9 cellular contexts compared by ENCODE assay signal in the genomic region with DNA sequence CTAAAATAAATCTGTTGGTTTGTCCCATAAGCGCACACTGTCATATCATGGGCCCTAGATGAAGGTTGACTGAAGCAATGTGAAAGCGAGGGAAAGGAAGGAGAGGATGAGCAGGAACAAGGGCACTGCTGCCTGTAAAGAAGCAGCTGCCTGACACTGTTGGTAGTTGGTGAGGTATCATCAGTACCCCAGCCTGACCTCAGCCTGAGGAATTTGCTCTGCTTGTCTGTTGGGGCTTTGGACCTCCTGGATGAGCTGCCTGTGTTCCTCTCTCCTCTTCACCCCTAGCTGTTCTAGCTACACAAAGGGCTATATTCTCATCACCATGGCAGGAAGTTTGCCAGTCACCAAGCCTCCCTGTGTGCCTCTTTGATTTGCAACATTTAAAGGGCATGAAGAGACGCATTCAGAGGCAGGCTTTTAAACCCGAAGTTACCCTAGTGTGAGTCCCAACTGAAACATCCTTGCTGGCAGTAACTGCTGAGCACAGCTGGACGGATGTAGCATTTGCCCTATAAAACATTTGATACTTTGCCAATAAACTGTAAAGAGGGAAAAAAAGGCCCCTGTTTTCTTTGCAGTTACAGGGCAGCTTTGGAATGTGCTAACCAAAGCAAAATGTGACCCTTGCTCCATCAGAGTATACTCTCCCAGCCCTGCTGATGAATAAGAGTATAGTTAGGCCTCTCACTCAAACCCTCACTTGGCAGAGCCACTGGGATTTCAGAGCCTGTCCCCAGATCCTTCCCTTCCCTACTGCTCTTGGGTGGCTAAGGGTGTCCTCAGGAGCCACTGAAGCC. TPM values are rescaled to one million over a fixed set of nuclear protein-coding genes. Genes with fewer than 3 reads are reported as not detected.
A peak's percentile ranks its signal among the peaks of the same experiment; 100 is the strongest.
DNase-seq lines count a peak whose midpoint lies in the region; ATAC-seq and TF ChIP-seq lines count a peak whose summit lies in the region.
"Had no signal": no experiment of that assay in that cellular context is flagged by ENCODE, and none has a peak within 500 bp of the region (broad histone marks: within the 10 kb centered on the region; RNA-seq: fewer than 3 reads in every experiment).

No MANE protein-coding gene starts in this region.

- peaks cover 3% of the 10 kb centered on the region for H3K27me3 Mint-ChIP-seq in nephron (ENCODE audit: low read depth)

- H3K4me3 Mint-ChIP-seq in nephron: peak overlapping the region in 1 of 3 experiments; percentile 18

- DNase-seq in Right ventricle myocardium superior (no peak), cardiac septum (ENCODE audit: low spot score) (no peak), NCI-H226 (no peak)

- intact Hi-C loops in Right ventricle myocardium superior (cut with DNase I): loop anchor here (10.0 kb wide), 1 partner anchor 139 kb away; no protein-coding TSS in a partner anchor
- intact Hi-C loops in cardiac septum (cut with DNase I): no loop called here

- H3K9me3 Mint-ChIP-seq in nephron: no peaks in the 10 kb centered on the region

- H3K4me1 Mint-ChIP-seq in nephron: peaks cover 55% of the 10 kb centered on the region

- ATAC-seq in Right ventricle myocardium superior (ENCODE audit: poor library complexity) (peak; percentile 31), esophagus mucosa (peak; percentile 25), HG02610 (IDR thresholded peaks at IDR 0.05; ENCODE audit: unreplicated experiment) (no peak), HG03520 (IDR thresholded peaks at IDR 0.05; ENCODE audit: unreplicated experiment) (no peak), GM18868 (IDR thresholded peaks at IDR 0.05; ENCODE audit: unreplicated experiment) (no peak)
- ATAC-seq: HCT116 had no signal

- H3K27ac Mint-ChIP-seq in nephron: peak overlapping the region; percentile 96 to 99 (median 99)

- H3K36me3 Mint-ChIP-seq in nephron (ENCODE audit: low read depth): no peaks in the 10 kb centered on the region

- TF ChIP-seq CTCF in nephron (IDR thresholded peaks at IDR 0.05; ENCODE audit: unreplicated experiment in 3 of 3): no peak

RNA-seq across cellular contexts. Expression of a gene that starts 22.2 kb away (rescaled TPM):
- total RNA-seq in Right ventricle myocardium superior: 9.8 TPM
- 8.3 TPM for total RNA-seq in cardiac septum
- total RNA-seq in esophagus mucosa: 5.5 TPM

Comparison
In these comparisons a context has a peak if more than half of its experiments do, and no peak if none do; other contexts are left out.
1. ATAC-seq: peak in Right ventricle myocardium superior (single experiment) and esophagus mucosa (single experiment); none in HG02610 (single experiment), HG03520 (single experiment) and GM18868 (single experiment).